In genomic region chr20:57743450-57744095, GRCh38 we compare ENCODE assay signal across 14 cellular contexts. TPM values are rescaled to one million over a fixed set of nuclear protein-coding genes. Genes with fewer than 3 reads are reported as not detected.
DNase-seq lines count a peak whose midpoint lies in the region; ATAC-seq and TF ChIP-seq lines count a peak whose summit lies in the region.
"Had no signal": no experiment of that assay in that cellular context is flagged by ENCODE, and none has a peak within 500 bp of the region (broad histone marks: within the 10 kb centered on the region; RNA-seq: fewer than 3 reads in every experiment).

No MANE protein-coding gene starts in this region.

- H3K9me3 ChIP-seq in PC-3 (ENCODE audit: low read length) (no peaks in the 10 kb centered on the region), spleen (no peaks in the 10 kb centered on the region)

- H3K27ac ChIP-seq in PC-3 (ENCODE audit: low read length): no peak overlapping the region
- no peak overlapping the region for H3K27ac ChIP-seq in spleen
- H3K27ac ChIP-seq: 22Rv1 had no signal

- intact Hi-C loops in PC-3 (cut with micrococcal nuclease) (no loop called here), spleen (cut with DNase I; ENCODE audit: low total_unique reads) (no loop called here)

- no peaks in the 10 kb centered on the region for H4K20me1 ChIP-seq in PC-3 (ENCODE audit: low read length)

- BruUV-seq in PC-3 (replicated peaks; lab: Mats Ljungman, UMichigan): no TSS peak

- peak; percentile 73 for ATAC-seq in PC-3
- no peak for ATAC-seq in HG03571 (IDR thresholded peaks at IDR 0.05; ENCODE audit: unreplicated experiment)

- no peaks in the 10 kb centered on the region for H3K9me2 ChIP-seq in PC-3 (replicated peaks; ENCODE audit: low read length)

- no peaks in the 10 kb centered on the region for H3K79me2 ChIP-seq in PC-3 (ENCODE audit: low read length)

- H3K4me2 ChIP-seq in PC-3 (ENCODE audit: low read length): no peak overlapping the region

- H3K36me3 ChIP-seq in PC-3 (ENCODE audit: low read depth, low read length) (no peaks in the 10 kb centered on the region), spleen (no peaks in the 10 kb centered on the region)

- H3K4me1 ChIP-seq in PC-3 (ENCODE audit: insufficient read depth, low read length) (peaks cover 17% of the 10 kb centered on the region), spleen (peaks cover 8 to 23% (median 15%) of the 10 kb centered on the region in 6 donors)

- peak; percentile 31 for DNase-seq in activated effector memory CD4-positive, alpha-beta T cell treated with anti-CD3 and anti-CD28 coated beads, Interleukin-2, amount 50 U/mL, for 16 hours
- DNase-seq in activated effector memory CD4-positive, alpha-beta T cell treated with Interleukin-2 at 50 U/mL for 16 hours: no peak
- DNase-seq in PC-3 (peak; percentile 82), kidney tubule cell (ENCODE audit: low spot score) (peak; percentile 23), spleen (peak; percentile 21), NCI-H2029 treated with DMSO at 0.1 percent for 48 hours (lab: John Stamatoyannopoulos, UW) (no peak), SK-N-DZ (ENCODE audit: low spot score) (no peak)
- DNase-seq: CD4-positive, alpha-beta memory T cell; NCI-H1092 treated with DMSO at 0.1 percent for 48 hours; NCI-H1694 treated with DMSO at 0.1 percent for 48 hours; NCI-H345; NK-92 treated with Interleukin-12 subunit alpha and Interleukin-12 subunit beta, amount 100 ng/mL, for 24 hours had no signal

- TF ChIP-seq POLR2A in spleen (IDR thresholded peaks at IDR 0.05): no peak

- CTCF ChIA-PET in PC-3 (lab: Charles Lee): no interaction called here

- no peak overlapping the region for H2AFZ ChIP-seq in PC-3 (ENCODE audit: low read length)

- WGBS in spleen, 5 donors: 82 to 91% (median 88%) methylated on average over 10 of the region's 10 CpGs

- H3F3A ChIP-seq in PC-3 (ENCODE audit: low read length, unreplicated experiment): no peaks in the 10 kb centered on the region

- no peak overlapping the region for H3K9ac ChIP-seq in PC-3 (ENCODE audit: low read length)

- TF ChIP-seq CTCF in PC-3 (conservative IDR thresholded peaks at IDR 0.05; ENCODE audit: low read depth, low read length): no peak
- no peak for TF ChIP-seq CTCF in spleen (IDR thresholded peaks at IDR 0.05 in 8 of 11, conservative IDR thresholded peaks at IDR 0.05 in 3 of 11)

- H3K27me3 ChIP-seq in PC-3 (ENCODE audit: low read length) (no peaks in the 10 kb centered on the region), spleen (replicated peaks in 1 of 7) (peaks cover 0 to 16% (median 0%) of the 10 kb centered on the region in 7 donors)

- H3K4me3 ChIP-seq in PC-3 (ENCODE audit: low read length) (no peak overlapping the region), spleen (no peak overlapping the region)

- POLR2A ChIA-PET in PC-3 (lab: Charles Lee; ENCODE audit: unreplicated experiment): no interaction called here

RNA-seq across cellular contexts. Expression of gene PMEPA1, which starts 33.8 kb away (rescaled TPM):
- total RNA-seq in PC-3 (2014; rRNA removed) (21.9 and 29.3 TPM in 2 replicates), spleen (10 to 100 TPM in 5 of 7 donors, 1 to 10 TPM in 2; 7.3 to 15.7 (median 10.9) TPM)
- 1 to 10 TPM; 4.8 to 7.9 (median 6.7) TPM for polyA plus RNA-seq in spleen
- 3.4 and 3.7 TPM in 2 replicates for polyA plus RNA-seq in SK-N-DZ (2014; cell fraction: cytosol; rRNA removed)
- polyA plus RNA-seq in SK-N-DZ (2014; cell fraction: nucleus; rRNA removed): 3.1 and 6.3 TPM in 2 replicates

Comparison
In these comparisons a context has a peak if more than half of its experiments do, and no peak if none do; other contexts are left out.
1. DNase-seq: peak in activated effector memory CD4-positive, alpha-beta T cell treated with anti-CD3 and anti-CD28 coated beads, Interleukin-2, amount 50 U/mL, for 16 hours (single experiment), PC-3 (single experiment), kidney tubule cell (single experiment) and spleen (single experiment); none in activated effector memory CD4-positive, alpha-beta T cell treated with Interleukin-2 at 50 U/mL for 16 hours (single experiment), NCI-H2029 treated with DMSO at 0.1 percent for 48 hours (single experiment) and SK-N-DZ (single experiment).